ENCODE assay signal across 20 cellular contexts in genomic region chr2:173346035-173346434, GRCh38. TPM values are rescaled to one million over a fixed set of nuclear protein-coding genes. Genes with fewer than 3 reads are reported as not detected.
DNase-seq lines count a peak whose midpoint lies in the region; ATAC-seq, FAIRE-seq and TF ChIP-seq lines count a peak whose summit lies in the region.
"Had no signal": no experiment of that assay in that cellular context is flagged by ENCODE, and none has a peak within 500 bp of the region (broad histone marks: within the 10 kb centered on the region; RNA-seq: fewer than 3 reads in every experiment).

No MANE protein-coding gene starts in this region.

- POLR2A ChIA-PET in MCF 10A (lab: Yijun Ruan, JAX) = interaction anchor here (1.9 kb wide), 1 partner anchor 10 kb away, joined by 5 read pairs; no protein-coding TSS in a partner anchor

- no peak overlapping the region for H3K4me3 Mint-ChIP-seq in MCF 10A (ENCODE audit: unreplicated experiment)
- H3K4me3 Mint-ChIP-seq: CD4-positive, CD25-positive, alpha-beta regulatory T cell had no signal

- FAIRE-seq in bronchial epithelial cell (lab: Jason Lieb, UNC) (no peak), pancreas (lab: Jason Lieb, UNC) (no peak)
- FAIRE-seq: G401.6, HTR-8/SVneo had no signal

- 91% methylated on average over 6 of the region's 6 CpGs for WGBS in mammary epithelial cell (ENCODE audit: low coverage, missing lambda C conversion rate)
- 80 to 81% methylated on average over 6 of the region's 6 CpGs for WGBS in pancreas, 2 donors

- CTCF ChIA-PET in mammary epithelial cell (lab: Charles Lee; ENCODE audit: low non-redundant PET) = no interaction called here
- CTCF ChIA-PET in MCF 10A (lab: Yijun Ruan, JAX) = interaction anchor here (0.6 kb wide), 1 partner anchor 11 kb away, joined by 3 read pairs; no protein-coding TSS in a partner anchor

- no peaks in the 10 kb centered on the region for H4K20me1 ChIP-seq in mammary epithelial cell (ENCODE audit: insufficient read depth, low read length)

- in situ Hi-C loops in mammary epithelial cell (cut with MboI; ENCODE audit: low sequenced_read_pairs in 2 of 2) = no loop called here

- no peak overlapping the region for H3K27ac Mint-ChIP-seq in MCF 10A (ENCODE audit: low read depth, unreplicated experiment)
- H3K27ac Mint-ChIP-seq: CD4-positive, CD25-positive, alpha-beta regulatory T cell had no signal

- peaks cover 6% of the 10 kb centered on the region for H3K9me3 ChIP-seq in mammary epithelial cell (replicated peaks; ENCODE audit: insufficient read depth, low read length)
- H3K9me3 ChIP-seq in pancreas = no peaks in the 10 kb centered on the region
- H3K9me3 ChIP-seq: SK-N-SH had no signal

- no peaks in the 10 kb centered on the region for H3K79me2 ChIP-seq in mammary epithelial cell (ENCODE audit: insufficient read depth, low read length)

- peaks cover 10% of the 10 kb centered on the region for H3K27me3 Mint-ChIP-seq in MCF 10A (ENCODE audit: insufficient read depth, unreplicated experiment)

- H3K4me3 ChIP-seq in mammary epithelial cell (replicated peaks in 1 of 3; ENCODE audit: insufficient read depth in 1 of 3, low read depth in 2 of 3, low read length in 3 of 3) = no peak overlapping the region
- H3K4me3 ChIP-seq in bronchial epithelial cell (ENCODE audit: low read depth, low read length) = no peak overlapping the region
- H3K4me3 ChIP-seq in pancreas = no peak overlapping the region
- H3K4me3 ChIP-seq: HAP-1 had no signal

- ATAC-seq in pancreas (no peak), GM18907 (IDR thresholded peaks at IDR 0.05; ENCODE audit: unreplicated experiment) (no peak), HG02840 (IDR thresholded peaks at IDR 0.05; ENCODE audit: low FRiP score, unreplicated experiment) (no peak)
- ATAC-seq: Panc1 had no signal

- H3K4me1 ChIP-seq in mammary epithelial cell (ENCODE audit: insufficient read depth, low read length) (no peaks in the 10 kb centered on the region), pancreas (peaks cover 4 to 9% (median 8%) of the 10 kb centered on the region in 3 donors)
- H3K4me1 ChIP-seq: HAP-1 had no signal

- H3K4me1 Mint-ChIP-seq in MCF 10A (ENCODE audit: insufficient read depth, unreplicated experiment) = no peaks in the 10 kb centered on the region
- H3K4me1 Mint-ChIP-seq: CD4-positive, CD25-positive, alpha-beta regulatory T cell had no signal

- no peak overlapping the region for H3K9ac ChIP-seq in mammary epithelial cell (ENCODE audit: insufficient read depth, low read length)
- H3K9ac ChIP-seq: SK-N-SH had no signal

- H3K27ac ChIP-seq in mammary epithelial cell (ENCODE audit: insufficient read depth, low read depth, low read length) = no peak overlapping the region
- no peak overlapping the region for H3K27ac ChIP-seq in pancreas

- no peak overlapping the region for H3K4me2 ChIP-seq in mammary epithelial cell (ENCODE audit: insufficient read depth, low read depth, low read length)
- H3K4me2 ChIP-seq: SK-N-SH had no signal

- BruUV-seq in mammary epithelial cell (replicated peaks; lab: Mats Ljungman, UMichigan) (no TSS peak), MCF 10A (replicated peaks; lab: Mats Ljungman, UMichigan) (no TSS peak)

- peak; percentile 10 for DNase-seq in mammary epithelial cell
- no peak for DNase-seq in MCF 10A (ENCODE audit: unreplicated experiment)
- peak; percentile 9 for DNase-seq in M059J (ENCODE audit: low read depth)
- peak; percentile 4 for DNase-seq in bronchial epithelial cell (ENCODE audit: low read depth)
- DNase-seq in renal cortical epithelial cell (ENCODE audit: low read depth) = peak; percentile 11
- no peak for DNase-seq in pancreas
- DNase-seq: CD4-positive, CD25-positive, alpha-beta regulatory T cell; IMR-90; NCI-H1694; NCI-H446 treated with DMSO at 0.1 percent for 48 hours; NCI-H774; NK-92 treated with Interleukin-12 subunit alpha and Interleukin-12 subunit beta, amount 100 ng/mL, for 24 hours; SIG-M5; SK-N-SH had no signal

- intact Hi-C loops in mammary epithelial cell (cut with micrococcal nuclease) (no loop called here), MCF 10A (cut with micrococcal nuclease) (no loop called here), pancreas (cut with DNase I) (no loop called here)

- H3K27me3 ChIP-seq in mammary epithelial cell (ENCODE audit: insufficient read depth, low read length) = no peaks in the 10 kb centered on the region
- H3K27me3 ChIP-seq in bronchial epithelial cell (ENCODE audit: control insufficient read depth, insufficient read depth, low read length) = no peaks in the 10 kb centered on the region
- H3K27me3 ChIP-seq in pancreas = no peaks in the 10 kb centered on the region

- dilution Hi-C loops in mammary epithelial cell (cut with HindIII; ENCODE audit: low sequenced_read_pairs) = no loop called here

- no peak overlapping the region for H2AFZ ChIP-seq in mammary epithelial cell (ENCODE audit: low read depth, low read length)

- peaks cover 7% of the 10 kb centered on the region for H3K9me3 Mint-ChIP-seq in MCF 10A (ENCODE audit: unreplicated experiment)

- no peaks in the 10 kb centered on the region for H3K36me3 Mint-ChIP-seq in MCF 10A (ENCODE audit: insufficient read depth, unreplicated experiment)

- no peak for TF ChIP-seq CTCF in mammary epithelial cell (conservative IDR thresholded peaks at IDR 0.05 in 1 of 2, IDR thresholded peaks at IDR 0.05 in 1 of 2; ENCODE audit: extremely low read depth in 1 of 2, insufficient read depth in 1 of 2, low read depth in 1 of 2, low read length in 2 of 2)
- no peak for TF ChIP-seq CTCF in MCF 10A (IDR thresholded peaks at IDR 0.05; ENCODE audit: unreplicated experiment)
- TF ChIP-seq CTCF in bronchial epithelial cell (IDR thresholded peaks at IDR 0.05; ENCODE audit: insufficient read depth, low read length, severe bottlenecking) = no peak
- TF ChIP-seq CTCF in pancreas (IDR thresholded peaks at IDR 0.05) = no peak

- no peaks in the 10 kb centered on the region for H3K36me3 ChIP-seq in mammary epithelial cell (ENCODE audit: insufficient read depth, low read length)
- no peaks in the 10 kb centered on the region for H3K36me3 ChIP-seq in bronchial epithelial cell (ENCODE audit: control insufficient read depth, insufficient read depth, low read length)
- H3K36me3 ChIP-seq in pancreas = no peaks in the 10 kb centered on the region
- H3K36me3 ChIP-seq: HAP-1 had no signal

RNA-seq across cellular contexts. Expression of gene CDCA7, which starts 8.6 kb away (rescaled TPM):
- total RNA-seq in mammary epithelial cell (10 to 100 TPM in 1 of 2 donors, 1 to 10 TPM in 1; 2.5 to 20.0 TPM), MCF 10A (2022) (6.2 and 14.0 TPM in 2 replicates), bronchial epithelial cell (1.4 and 2.4 TPM in 2 replicates), renal cortical epithelial cell (3.2 and 9.6 TPM in 2 replicates), pancreas (1 to 10 TPM in 2 of 6 donors, under 1 TPM in 4; 0.28 to 2.5 (median 0.82) TPM)
- polyA plus RNA-seq in mammary epithelial cell (34.4 TPM), pancreas (under 1 TPM; 0.19 to 0.34 TPM)
- polyA minus RNA-seq in mammary epithelial cell = 39.2 TPM
- total RNA-seq in M059J (2014; rRNA removed; shearing (Covaris generic)) = 13.1 and 16.6 TPM in 2 replicates

Comparison
In these comparisons a context has a peak if more than half of its experiments do, and no peak if none do; other contexts are left out.
1. DNase-seq: peak in mammary epithelial cell (single experiment), M059J (single experiment), bronchial epithelial cell (single experiment) and renal cortical epithelial cell (single experiment); none in MCF 10A (single experiment) and pancreas (0 of 6).